Comparison of ENCODE assay signal across 17 cellular contexts in the genomic region with DNA sequence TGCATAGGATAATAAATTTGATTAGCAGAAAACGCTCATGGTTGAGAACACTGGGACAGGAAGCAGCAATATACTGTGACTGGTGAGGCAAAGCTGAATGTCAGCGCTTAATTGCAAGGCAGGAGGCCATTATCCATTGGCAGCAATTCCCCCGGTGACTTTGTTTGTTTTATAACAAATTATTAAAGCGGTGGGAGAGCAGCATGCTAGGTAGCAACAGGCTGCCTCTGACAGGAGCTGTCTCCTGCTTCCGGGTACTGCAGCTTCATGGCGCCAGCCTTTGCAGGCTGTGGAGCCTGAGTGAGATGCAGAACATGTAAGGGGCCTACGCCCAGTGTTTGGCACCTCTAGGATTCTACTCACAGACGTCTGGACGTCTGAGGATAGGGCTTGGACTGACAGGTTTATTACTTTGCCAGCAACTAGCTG.
A peak's percentile ranks its signal among the peaks of the same experiment; 100 is the strongest.
DNase-seq lines count a peak whose midpoint lies in the region; FAIRE-seq and TF ChIP-seq lines count a peak whose summit lies in the region.
"Had no signal": no experiment of that assay in that cellular context is flagged by ENCODE, and none has a peak within 500 bp of the region (broad histone marks: within the 10 kb centered on the region; RNA-seq: fewer than 3 reads in every experiment).

No MANE protein-coding gene starts in this region.

- H3K4me3 Mint-ChIP-seq in astrocyte (ENCODE audit: unreplicated experiment): no peak overlapping the region

- intact Hi-C loops in spleen (cut with DNase I; ENCODE audit: low total_unique reads): no loop called here

- WGBS in spleen, 5 donors: 24 to 31% (median 28%) methylated on average over 7 to 9 of the region's 9 CpGs

- no peaks in the 10 kb centered on the region for H3K4me1 Mint-ChIP-seq in astrocyte (ENCODE audit: low read depth, unreplicated experiment)

- H3K27me3 Mint-ChIP-seq in astrocyte (ENCODE audit: low read depth, unreplicated experiment): no peaks in the 10 kb centered on the region
- H3K27me3 Mint-ChIP-seq: progenitor cell of endocrine pancreas had no signal

- H3K36me3 ChIP-seq in astrocyte (ENCODE audit: insufficient read depth, low read length) (no peaks in the 10 kb centered on the region), spleen (no peaks in the 10 kb centered on the region)
- H3K36me3 ChIP-seq: brain microvascular endothelial cell, suprapubic skin had no signal

- no peaks in the 10 kb centered on the region for H3K27me3 ChIP-seq in astrocyte (ENCODE audit: insufficient read depth, low read length)
- no peaks in the 10 kb centered on the region for H3K27me3 ChIP-seq in spleen (replicated peaks in 1 of 7)
- H3K27me3 ChIP-seq: brain microvascular endothelial cell, suprapubic skin had no signal

- no peak overlapping the region for H3K27ac Mint-ChIP-seq in astrocyte (ENCODE audit: unreplicated experiment)
- H3K27ac Mint-ChIP-seq: progenitor cell of endocrine pancreas had no signal

- no peak overlapping the region for H3K9ac ChIP-seq in astrocyte (ENCODE audit: low read length)

- H3K9me3 ChIP-seq in astrocyte (ENCODE audit: insufficient read depth, low read depth, low read length): no peaks in the 10 kb centered on the region
- no peaks in the 10 kb centered on the region for H3K9me3 ChIP-seq in spleen
- H3K9me3 ChIP-seq: suprapubic skin had no signal

- H3K27ac ChIP-seq in astrocyte (ENCODE audit: low read depth, low read length) (no peak overlapping the region), spleen (no peak overlapping the region)
- H3K27ac ChIP-seq: 22Rv1, brain microvascular endothelial cell, suprapubic skin had no signal

- TF ChIP-seq CTCF in astrocyte (IDR thresholded peaks at IDR 0.05; ENCODE audit: insufficient read depth, low read depth, low read length): no peak
- no peak for TF ChIP-seq CTCF in spleen (IDR thresholded peaks at IDR 0.05 in 8 of 11, conservative IDR thresholded peaks at IDR 0.05 in 3 of 11)

- no peak overlapping the region for H3K4me2 ChIP-seq in astrocyte (ENCODE audit: low read length)

- H3K4me1 ChIP-seq in astrocyte (ENCODE audit: insufficient read depth, low read length) (no peaks in the 10 kb centered on the region), spleen (peaks cover 0 to 30% (median 7%) of the 10 kb centered on the region in 6 donors)

- no peaks in the 10 kb centered on the region for H4K20me1 ChIP-seq in astrocyte (ENCODE audit: insufficient read depth, low read length)

- no peak for TF ChIP-seq POLR2A in spleen (IDR thresholded peaks at IDR 0.05)

- H3K9me3 Mint-ChIP-seq in astrocyte (ENCODE audit: unreplicated experiment): no peaks in the 10 kb centered on the region

- no peaks in the 10 kb centered on the region for H3K79me2 ChIP-seq in astrocyte (ENCODE audit: insufficient read depth, low read length)

- H3K4me3 ChIP-seq in astrocyte (ENCODE audit: insufficient read depth, low read depth, low read length): no peak overlapping the region
- H3K4me3 ChIP-seq in spleen: no peak overlapping the region
- H3K4me3 ChIP-seq: suprapubic skin had no signal

- DNase-seq in NCI-H2107 treated with DMSO at 0.1 percent for 48 hours (lab: John Stamatoyannopoulos, UW; ENCODE audit: unreplicated experiment): peak; percentile 10
- DNase-seq in NCI-H2107 (lab: John Stamatoyannopoulos, UW): no peak
- peak; percentile 94 for DNase-seq in NCI-H2081 treated with DMSO at 0.1 percent for 48 hours (lab: John Stamatoyannopoulos, UW)
- DNase-seq in astrocyte (ENCODE audit: low read depth): no peak
- peak; percentile 73 for DNase-seq in spleen
- DNase-seq in anterior cingulate cortex (lab: John Stamatoyannopoulos, UW): no peak
- DNase-seq in C1 segment of cervical spinal cord (lab: John Stamatoyannopoulos, UW): no peak
- no peak for DNase-seq in NCI-H187 (lab: John Stamatoyannopoulos, UW)
- DNase-seq: brain microvascular endothelial cell; DMS 273 treated with DMSO at 0.1 percent for 48 hours; glutamatergic neuron; HCEC 1CT; NCI-H226; stimulated activated CD4-positive, alpha-beta T cell treated with anti-CD3 and anti-CD28 coated beads, Interleukin-4, amount 100 ng/mL, for 4 hours had no signal

- H3K36me3 Mint-ChIP-seq in astrocyte (ENCODE audit: low read depth, unreplicated experiment): no peaks in the 10 kb centered on the region

- FAIRE-seq in astrocyte (lab: Jason Lieb, UNC): no peak

- H2AFZ ChIP-seq in astrocyte (ENCODE audit: low read depth, low read length): peak overlapping the region; percentile 24

Comparison
In these comparisons a context has a peak if more than half of its experiments do, and no peak if none do; other contexts are left out.
1. DNase-seq: peak in NCI-H2107 treated with DMSO at 0.1 percent for 48 hours (single experiment), NCI-H2081 treated with DMSO at 0.1 percent for 48 hours (single experiment) and spleen (single experiment); none in NCI-H2107 (single experiment), astrocyte (single experiment), anterior cingulate cortex (0 of 58), C1 segment of cervical spinal cord (0 of 14) and NCI-H187 (0 of 2).